23 cellular contexts compared by ENCODE assay signal in the genomic region with DNA sequence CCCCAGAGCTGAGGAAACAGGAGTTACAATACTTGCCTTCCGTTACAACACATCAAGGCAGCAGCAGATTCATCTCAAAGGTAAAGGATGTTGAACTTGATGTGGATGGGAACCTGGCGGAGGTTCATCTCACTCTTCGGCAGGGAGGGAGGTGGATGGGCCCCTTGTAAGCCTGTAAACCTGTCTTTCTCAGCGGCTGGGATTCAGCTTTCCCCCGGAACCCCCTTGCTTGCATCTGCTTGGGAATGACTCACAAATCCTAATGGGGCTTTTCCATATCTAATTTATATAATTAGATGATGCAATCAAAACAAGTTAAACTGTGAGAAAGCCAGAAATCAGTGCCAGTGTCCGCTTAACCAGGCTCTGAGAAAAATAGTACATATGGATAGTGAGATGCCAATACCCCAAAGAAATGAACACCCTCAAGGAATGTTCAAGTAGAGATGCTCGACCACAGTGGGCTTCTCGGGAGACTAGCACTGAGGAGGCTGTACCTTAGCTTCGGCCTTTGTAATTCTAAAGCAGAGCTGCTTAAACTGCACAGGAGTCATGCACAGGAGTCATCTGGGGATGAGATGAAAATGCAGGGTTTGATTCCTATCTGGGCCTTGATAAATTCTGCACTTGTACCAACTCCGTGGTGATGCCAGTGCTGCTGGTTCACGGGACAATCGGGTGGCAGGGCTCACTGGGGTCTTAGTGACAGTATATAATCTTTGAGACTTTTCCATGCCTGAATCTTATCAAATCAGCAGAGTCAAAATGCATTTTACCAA. TPM values are rescaled to one million over a fixed set of nuclear protein-coding genes. Genes with fewer than 3 reads are reported as not detected.
A peak's percentile ranks its signal among the peaks of the same experiment; 100 is the strongest.
DNase-seq lines count a peak whose midpoint lies in the region; ATAC-seq, FAIRE-seq and TF ChIP-seq lines count a peak whose summit lies in the region.
"Had no signal": no experiment of that assay in that cellular context is flagged by ENCODE, and none has a peak within 500 bp of the region (broad histone marks: within the 10 kb centered on the region; RNA-seq: fewer than 3 reads in every experiment).

No MANE protein-coding gene starts in this region.

- no peak overlapping the region for H2AK9ac ChIP-seq in IMR-90 (replicated peaks; ENCODE audit: low read depth, low read length, poor library complexity)

- FAIRE-seq in H1 (lab: Jason Lieb, UNC), result no peak
- FAIRE-seq: GM12878, HTR-8/SVneo had no signal

- TF ChIP-seq CTCF in BE2C (IDR thresholded peaks at IDR 0.05; ENCODE audit: low read depth, low read length), result no peak
- no peak for TF ChIP-seq CTCF in IMR-90 (conservative IDR thresholded peaks at IDR 0.05; ENCODE audit: low read depth, low read length)
- TF ChIP-seq CTCF in H1 (IDR thresholded peaks at IDR 0.05; ENCODE audit: control extremely low read depth in 1 of 3, insufficient read depth in 1 of 3, low read depth in 1 of 3, low read length in 3 of 3), result no peak

- no peaks in the 10 kb centered on the region for H3K79me2 ChIP-seq in H1 (ENCODE audit: control insufficient read depth in 1 of 2, insufficient read depth in 2 of 2, low read length in 2 of 2)
- no peaks in the 10 kb centered on the region for H3K79me2 ChIP-seq in mesendoderm (ENCODE audit: control insufficient read depth, insufficient read depth, low read length)

- H2BK15ac ChIP-seq in IMR-90 (ENCODE audit: low read depth, low read length) (no peak overlapping the region), H1 (ENCODE audit: low read length) (0 out of 2 replicates have a peak overlapping the region, but pooled peaks have one; percentile 81), mesendoderm (replicated peaks; ENCODE audit: low read depth) (no peak overlapping the region)

- no peak overlapping the region for H2AK5ac ChIP-seq in IMR-90 (ENCODE audit: low read depth, low read length)
- peak overlapping the region; percentile 39; the same call in 1 of the 2 replicates for H2AK5ac ChIP-seq in H1 (ENCODE audit: low read depth, low read length)
- no peak overlapping the region for H2AK5ac ChIP-seq in mesendoderm (ENCODE audit: low read length)

- no peak overlapping the region; the same call in 1 of the 2 replicates for H2BK12ac ChIP-seq in H1 (ENCODE audit: low read depth, low read length)

- TF ChIP-seq RAD21 in IMR-90 (IDR thresholded peaks at IDR 0.05; ENCODE audit: low read length) (no peak), H1 (IDR thresholded peaks at IDR 0.05 in 1 of 2, conservative IDR thresholded peaks at IDR 0.05 in 1 of 2; ENCODE audit: low read depth in 2 of 2, low read length in 2 of 2) (no peak)

- no peaks in the 10 kb centered on the region for H3K23me2 ChIP-seq in H1 (ENCODE audit: low read depth, low read length)

- DNase-seq in BE2C (peak; percentile 37), IMR-90 (no peak), H1 (ENCODE audit: low read depth in 1 of 2, low spot score in 2 of 2) (peak in 1 of 2 experiments; percentile 30), mesendoderm (no peak), HEK293T (ENCODE audit: extremely low spot score) (no peak)
- no peak for DNase-seq in stimulated activated CD4-positive, alpha-beta T cell treated with anti-CD3 and anti-CD28 coated beads, Interleukin-2, amount 100 ng/mL, for 48 hours
- DNase-seq: Caco-2, GDM1, H7, MM.1S, NCI-H2029, NCI-H446 treated with DMSO at 0.1 percent for 48 hours, NCI-H526, Right ventricle myocardium superior, RPMI8226 had no signal

- H3K56ac ChIP-seq in IMR-90 (ENCODE audit: extremely low read depth, insufficient read depth, low read length) (no peak overlapping the region), H1 (replicated peaks; ENCODE audit: insufficient read length, low read depth, low read length) (no peak overlapping the region), mesendoderm (ENCODE audit: low read length) (no peak overlapping the region)

- H2BK120ac ChIP-seq in IMR-90 (ENCODE audit: low read depth, low read length) (no peak overlapping the region), H1 (replicated peaks; ENCODE audit: low read depth, low read length) (no peak overlapping the region), mesendoderm (ENCODE audit: low read depth, low read length) (no peak overlapping the region)

- H3K9ac ChIP-seq in IMR-90 (ENCODE audit: low read depth, low read length) (no peak overlapping the region), H1 (replicated peaks in 1 of 4; ENCODE audit: extremely low read depth in 1 of 4, low read depth in 3 of 4, low read length in 3 of 4) (no peak overlapping the region), mesendoderm (ENCODE audit: low read length) (no peak overlapping the region)
- H3K9ac ChIP-seq: KMS-11 had no signal

- H4K20me1 ChIP-seq in IMR-90 (ENCODE audit: insufficient read depth, low read length) (no peaks in the 10 kb centered on the region), H1 (replicated peaks in 1 of 2; ENCODE audit: control insufficient read depth in 1 of 2, insufficient read depth in 2 of 2, low read length in 2 of 2) (no peaks in the 10 kb centered on the region)

- H2AFZ ChIP-seq in IMR-90 (replicated peaks; ENCODE audit: low read length, poor library complexity) (no peak overlapping the region), H1 (ENCODE audit: low read length) (no peak overlapping the region; the same call in 1 of the 2 replicates)

- no TSS peak for BruUV-seq in IMR-90 (replicated peaks; lab: Mats Ljungman, UMichigan)

- no peak overlapping the region for H4K91ac ChIP-seq in IMR-90 (ENCODE audit: insufficient read depth, low read depth, low read length)
- H4K91ac ChIP-seq in H1 (replicated peaks; ENCODE audit: insufficient read length, low read length), result no peak overlapping the region

- H3K14ac ChIP-seq in IMR-90 (replicated peaks; ENCODE audit: low read depth, low read length) (no peak overlapping the region), H1 (ENCODE audit: insufficient read length) (no peak overlapping the region)

- H4K5ac ChIP-seq in IMR-90 (ENCODE audit: low read depth, low read length) (no peak overlapping the region; the same call in 1 of the 2 replicates), H1 (ENCODE audit: insufficient read length, low read depth, low read length) (no peak overlapping the region), mesendoderm (ENCODE audit: low read length) (no peak overlapping the region)

- no peak for TF ChIP-seq EP300 in H1 (IDR thresholded peaks at IDR 0.05; ENCODE audit: borderline replicate concordance in 1 of 2, low read depth in 2 of 2, low read length in 2 of 2)

- no CpG with 5 or more reads among the region's 12 CpGs for WGBS in IMR-90 (ENCODE audit: extremely low coverage in 2 of 2, insufficient read length in 1 of 2), 2 experiments
- 86% methylated on average over 12 of the region's 12 CpGs; no CpG with 5 or more reads in 1 of the 2 experiments for WGBS in H1 (ENCODE audit: extremely low coverage in 1 of 2, insufficient coverage in 1 of 2, insufficient read length in 1 of 2, insufficient replicate concordance in 2 of 2, low coverage in 1 of 2, low lambda C conversion rate in 2 of 2, missing lambda C conversion rate in 1 of 2), 2 experiments
- WGBS in mesendoderm (ENCODE audit: extremely low coverage, insufficient coverage, low lambda C conversion rate), result no CpG with 5 or more reads among the region's 12 CpGs

- H3K9me1 ChIP-seq in IMR-90 (ENCODE audit: insufficient read depth, low read length), result no peaks in the 10 kb centered on the region

- dilution Hi-C loops in IMR-90 (cut with HindIII; ENCODE audit: low sequenced_read_pairs, unreplicated experiment), result no loop called here

- H3K36me3 ChIP-seq in BE2C (no peaks in the 10 kb centered on the region), IMR-90 (ENCODE audit: control insufficient read depth, insufficient read depth, low read length) (no peaks in the 10 kb centered on the region), H1 (ENCODE audit: control insufficient read depth in 2 of 4, insufficient read depth in 4 of 4, low read length in 3 of 4) (no peaks in the 10 kb centered on the region), mesendoderm (ENCODE audit: control insufficient read depth, insufficient read depth, low read length) (no peaks in the 10 kb centered on the region)
- H3K36me3 ChIP-seq: SJSA1 had no signal

- CTCF ChIA-PET in IMR-90 (lab: Yijun Ruan, JAX) (interaction anchor here (1.3 kb wide), 1 partner anchor 122 kb away, joined by 3 read pairs; no protein-coding TSS in a partner anchor), H1 (lab: Charles Lee; ENCODE audit: partially characterized antibody) (interaction anchor here (0.7 to 6.8 kb wide), 7 partner anchors 15 to 145 kb away, joined by 3 to 56 read pairs (median 4); no protein-coding TSS in a partner anchor), HEK293T (lab: Yijun Ruan, JAX) (no interaction called here)

- H3K18ac ChIP-seq in IMR-90 (ENCODE audit: low read depth, low read length) (no peak overlapping the region; the same call in 1 of the 2 replicates), H1 (ENCODE audit: extremely low read depth, low read length) (0 out of 2 replicates have a peak overlapping the region, but pooled peaks have one; percentile 4), mesendoderm (ENCODE audit: low read length) (peak overlapping the region; percentile 13)

- intact Hi-C loops in IMR-90 (cut with micrococcal nuclease), result no loop called here

- H3K4ac ChIP-seq in IMR-90 (ENCODE audit: low read depth, low read length), result no peak overlapping the region
- H3K4ac ChIP-seq in H1 (replicated peaks; ENCODE audit: insufficient read length, low read depth, low read length), result no peak overlapping the region
- no peak overlapping the region for H3K4ac ChIP-seq in mesendoderm (ENCODE audit: low read depth, low read length)

- H3K27me3 ChIP-seq in BE2C (no peaks in the 10 kb centered on the region), IMR-90 (ENCODE audit: control insufficient read depth, insufficient read depth, low read length) (peaks cover 9% of the 10 kb centered on the region), H1 (replicated peaks in 1 of 4; ENCODE audit: control insufficient read depth in 3 of 4, extremely low read depth in 1 of 4, insufficient read depth in 3 of 4, low read length in 3 of 4) (no peaks in the 10 kb centered on the region), mesendoderm (ENCODE audit: insufficient read depth, low read length, poor library complexity) (no peaks in the 10 kb centered on the region)
- H3K27me3 ChIP-seq: SJSA1 had no signal

- H3K9me3 ChIP-seq in BE2C (no peaks in the 10 kb centered on the region), IMR-90 (ENCODE audit: control insufficient read depth, insufficient read depth, low read length) (no peaks in the 10 kb centered on the region), H1 (ENCODE audit: insufficient read depth in 2 of 2, low read depth in 1 of 2, low read length in 1 of 2) (no peaks in the 10 kb centered on the region)
- H3K9me3 ChIP-seq: Caco-2, SJSA1 had no signal

- in situ Hi-C loops in IMR-90 (cut with MboI; ENCODE audit: low sequenced_read_pairs), result no loop called here

- TF ChIP-seq POLR2A in IMR-90 (IDR thresholded peaks at IDR 0.05; ENCODE audit: low read depth, low read length) (no peak), H1 (IDR thresholded peaks at IDR 0.05; ENCODE audit: control extremely low read depth in 1 of 2, low read depth in 2 of 2, low read length in 2 of 2) (no peak)

- no peak overlapping the region for H2BK20ac ChIP-seq in IMR-90 (ENCODE audit: low read depth, low read length)
- H2BK20ac ChIP-seq in H1 (ENCODE audit: low read length), result 0 out of 2 replicates have a peak overlapping the region, but pooled peaks have one; percentile 93

- no peaks in the 10 kb centered on the region; the same call in 1 of the 2 replicates for H3K4me1 ChIP-seq in BE2C
- H3K4me1 ChIP-seq in IMR-90 (ENCODE audit: control insufficient read depth, insufficient read depth, low read length), result peaks cover 6% of the 10 kb centered on the region; the same call in 1 of the 2 replicates
- H3K4me1 ChIP-seq in H1 (replicated peaks in 1 of 4; ENCODE audit: control insufficient read depth in 3 of 4, insufficient read depth in 4 of 4, low read length in 3 of 4), result peaks cover 2 to 13% (median 5%) of the 10 kb centered on the region in 4 experiments; a peak in 6 of 7 replicates
- no peaks in the 10 kb centered on the region for H3K4me1 ChIP-seq in mesendoderm (ENCODE audit: control insufficient read depth, low read depth, low read length)
- H3K4me1 ChIP-seq: Caco-2, SJSA1 had no signal

- H4K8ac ChIP-seq in IMR-90 (ENCODE audit: low read depth in 2 of 2, low read length in 2 of 2) (no peak overlapping the region), H1 (ENCODE audit: extremely low read depth, insufficient read depth, low read length) (no peak overlapping the region), mesendoderm (ENCODE audit: low read depth, low read length) (no peak overlapping the region)

- no peaks in the 10 kb centered on the region for H3K79me1 ChIP-seq in IMR-90 (ENCODE audit: low read depth in 1 of 2, low read length in 2 of 2)
- H3K79me1 ChIP-seq in H1 (ENCODE audit: low read depth, low read length), result no peaks in the 10 kb centered on the region
- no peaks in the 10 kb centered on the region for H3K79me1 ChIP-seq in mesendoderm (ENCODE audit: low read length)

- H3K23ac ChIP-seq in IMR-90 (ENCODE audit: low read depth, low read length), result no peak overlapping the region
- no peak overlapping the region for H3K23ac ChIP-seq in H1 (ENCODE audit: insufficient read length)
- H3K23ac ChIP-seq in mesendoderm (ENCODE audit: low read length), result no peak overlapping the region

- H3K27ac ChIP-seq in IMR-90 (ENCODE audit: insufficient read depth, low read length) (no peak overlapping the region), H1 (ENCODE audit: low read depth, low read length) (no peak overlapping the region), mesendoderm (ENCODE audit: low read depth, low read length) (no peak overlapping the region)
- H3K27ac ChIP-seq: C4-2B, KMS-11, SJSA1 had no signal

- POLR2A ChIA-PET in IMR-90 (lab: Charles Lee; ENCODE audit: unreplicated experiment) (no interaction called here), H1 (lab: Charles Lee; ENCODE audit: partially characterized antibody) (interaction anchor here (0.8 to 1.4 kb wide), 2 partner anchors 10 to 15 kb away, joined by 3 read pairs; no protein-coding TSS in a partner anchor), HEK293T (lab: Yijun Ruan, JAX) (no interaction called here)

- no peak overlapping the region for H3K4me3 ChIP-seq in BE2C (ENCODE audit: low read depth, low read length)
- H3K4me3 ChIP-seq in IMR-90 (ENCODE audit: insufficient read depth, low read depth, low read length), result no peak overlapping the region
- H3K4me3 ChIP-seq in H1 (ENCODE audit: extremely low read depth in 1 of 4, insufficient read depth in 2 of 4, low read depth in 3 of 4, low read length in 4 of 4), result no peak overlapping the region
- no peak overlapping the region for H3K4me3 ChIP-seq in mesendoderm (ENCODE audit: low read length)
- H3K4me3 ChIP-seq: GM12878, SJSA1 had no signal

- ATAC-seq in IMR-90 (ENCODE audit: low read depth) (no peak), GM18519 (IDR thresholded peaks at IDR 0.05; ENCODE audit: low FRiP score, unreplicated experiment) (no peak)
- ATAC-seq: CD8-positive, alpha-beta T cell; GM12878 had no signal

- H2BK5ac ChIP-seq in IMR-90 (ENCODE audit: low read depth, low read length, poor library complexity, severe bottlenecking) (no peak overlapping the region), H1 (ENCODE audit: low read depth, low read length) (peak overlapping the region; percentile 3; the same call in 1 of the 2 replicates), mesendoderm (ENCODE audit: low read length) (no peak overlapping the region)

- H3K4me2 ChIP-seq in IMR-90 (ENCODE audit: low read depth, low read length) (no peak overlapping the region), H1 (ENCODE audit: insufficient read depth in 1 of 2, low read depth in 2 of 2, low read length in 2 of 2) (no peak overlapping the region), mesendoderm (ENCODE audit: low read length) (no peak overlapping the region)
- H3K4me2 ChIP-seq: KMS-11 had no signal

RNA-seq across cellular contexts. Expression of gene FAM240A, which starts 2.2 kb away (rescaled TPM):
- polyA plus RNA-seq in BE2C (2012; ENCODE audit: insufficient read depth, insufficient read length, low read depth), result not detected
- total RNA-seq in IMR-90 (2012; rRNA removed), result not detected in 2 replicates
- polyA plus RNA-seq in IMR-90 (2012; rRNA removed) (not detected in 2 replicates), H1 (2011; rRNA removed) (0.06 and 0.08 TPM in 2 replicates)
- not detected in 2 replicates for polyA plus RNA-seq in IMR-90 (2012; cell fraction: cytosol; rRNA removed)
- polyA plus RNA-seq in IMR-90 (2012; cell fraction: nucleus; rRNA removed; ENCODE audit: low replicate concordance), result not detected in 2 replicates
- 0.17 TPM in 1 of 2 replicates, not detected in the other for total RNA-seq in H1 (2021; fragmentation: NEBNext Ultra II Directional; extraction: Animal tissue kit (Norgen Biotek cat#: 25700))
- polyA plus RNA-seq in H1 (2011; cell fraction: cytosol; rRNA removed), result 0.12 TPM
- not detected for polyA plus RNA-seq in H1 (2011; cell fraction: nucleus; rRNA removed)
- polyA plus RNA-seq in H1 (2012, experiment 1 of 2), result 0.16 to 0.32 TPM (median 0.16 TPM) in 3 of 4 replicates, not detected in the other
- polyA plus RNA-seq in H1 (2012, experiment 2 of 2), result not detected
- polyA plus RNA-seq in H1 (2013, experiment 1 of 2), result 0.08 TPM
- polyA plus RNA-seq in H1 (2013, experiment 2 of 2), result 0.11 TPM
- polyA minus RNA-seq in H1 (2011; rRNA and poly(A)+ RNA removed), result not detected in 2 replicates
- not detected for polyA minus RNA-seq in H1 (2011; cell fraction: cytosol; rRNA and poly(A)+ RNA removed)
- polyA minus RNA-seq in H1 (2011; cell fraction: nucleus; rRNA and poly(A)+ RNA removed), result not detected
- 0.07 TPM for polyA plus RNA-seq in mesendoderm (2013, experiment 1 of 2)
- 0.07 TPM for polyA plus RNA-seq in mesendoderm (2013, experiment 2 of 2)
- total RNA-seq: A673; Caco-2; CD8-positive, alpha-beta T cell; GM12878; H7; Right ventricle myocardium superior; SJSA1 had no signal
- polyA plus RNA-seq: GM12878 had no signal

RNA-seq across cellular contexts. Expression of gene LRRC2, which starts 44.0 kb away (rescaled TPM):
- polyA plus RNA-seq in BE2C (2012; ENCODE audit: insufficient read depth, insufficient read length, low read depth), result not detected
- 4.1 and 4.7 TPM in 2 replicates for total RNA-seq in IMR-90 (2012; rRNA removed)
- polyA plus RNA-seq in IMR-90 (2012; rRNA removed) (2.5 and 2.9 TPM in 2 replicates), H1 (2011; rRNA removed) (1.2 and 1.4 TPM in 2 replicates)
- 0.96 and 1.2 TPM in 2 replicates for polyA plus RNA-seq in IMR-90 (2012; cell fraction: cytosol; rRNA removed)
- polyA plus RNA-seq in IMR-90 (2012; cell fraction: nucleus; rRNA removed; ENCODE audit: low replicate concordance), result 0.75 and 3.6 TPM in 2 replicates
- 6.4 and 7.3 TPM in 2 replicates for total RNA-seq in H1 (2021; fragmentation: NEBNext Ultra II Directional; extraction: Animal tissue kit (Norgen Biotek cat#: 25700))
- polyA plus RNA-seq in H1 (2011; cell fraction: cytosol; rRNA removed), result 2.8 TPM
- 2.9 TPM for polyA plus RNA-seq in H1 (2011; cell fraction: nucleus; rRNA removed)
- polyA plus RNA-seq in H1 (2012, experiment 1 of 2), result 2.8 to 3.4 TPM (median 3.1 TPM) in 4 replicates
- polyA plus RNA-seq in H1 (2012, experiment 2 of 2), result 0.24 TPM
- polyA plus RNA-seq in H1 (2013, experiment 1 of 2), result 3.9 TPM
- 3.5 TPM for polyA plus RNA-seq in H1 (2013, experiment 2 of 2)
- polyA minus RNA-seq in H1 (2011; rRNA and poly(A)+ RNA removed), result 3.5 and 4.9 TPM in 2 replicates
- 1.9 TPM for polyA minus RNA-seq in H1 (2011; cell fraction: cytosol; rRNA and poly(A)+ RNA removed)
- polyA minus RNA-seq in H1 (2011; cell fraction: nucleus; rRNA and poly(A)+ RNA removed), result 7.9 TPM
- polyA plus RNA-seq in mesendoderm (2013, experiment 1 of 2), result 3.4 TPM
- 3.4 TPM for polyA plus RNA-seq in mesendoderm (2013, experiment 2 of 2)
- total RNA-seq: GM12878 had no signal
- polyA plus RNA-seq: GM12878 had no signal
